ENCODE assay signal across 1 cellular context in the genomic region with DNA sequence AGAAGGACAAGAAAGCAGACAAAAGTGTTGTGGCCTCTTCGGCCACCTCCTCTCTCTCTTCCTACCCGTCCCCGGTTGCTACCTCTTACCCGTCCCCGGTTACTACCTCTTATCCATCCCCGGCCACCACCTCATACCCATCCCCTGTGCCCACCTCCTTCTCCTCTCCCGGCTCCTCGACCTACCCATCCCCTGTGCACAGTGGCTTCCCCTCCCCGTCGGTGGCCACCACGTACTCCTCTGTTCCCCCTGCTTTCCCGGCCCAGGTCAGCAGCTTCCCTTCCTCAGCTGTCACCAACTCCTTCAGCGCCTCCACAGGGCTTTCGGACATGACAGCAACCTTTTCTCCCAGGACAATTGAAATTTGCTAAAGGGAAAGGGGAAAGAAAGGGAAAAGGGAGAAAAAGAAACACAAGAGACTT.
A peak's percentile ranks its signal among the peaks of the same experiment; 100 is the strongest.
TF ChIP-seq lines count a peak whose summit lies in the region.

No MANE protein-coding gene starts in this region.

TF ChIP-seq in K562, 482 proteins besides CTCF, POLR2A, EP300 and RAD21 (continued from another document):
- TF ChIP-seq, protein P1, sequence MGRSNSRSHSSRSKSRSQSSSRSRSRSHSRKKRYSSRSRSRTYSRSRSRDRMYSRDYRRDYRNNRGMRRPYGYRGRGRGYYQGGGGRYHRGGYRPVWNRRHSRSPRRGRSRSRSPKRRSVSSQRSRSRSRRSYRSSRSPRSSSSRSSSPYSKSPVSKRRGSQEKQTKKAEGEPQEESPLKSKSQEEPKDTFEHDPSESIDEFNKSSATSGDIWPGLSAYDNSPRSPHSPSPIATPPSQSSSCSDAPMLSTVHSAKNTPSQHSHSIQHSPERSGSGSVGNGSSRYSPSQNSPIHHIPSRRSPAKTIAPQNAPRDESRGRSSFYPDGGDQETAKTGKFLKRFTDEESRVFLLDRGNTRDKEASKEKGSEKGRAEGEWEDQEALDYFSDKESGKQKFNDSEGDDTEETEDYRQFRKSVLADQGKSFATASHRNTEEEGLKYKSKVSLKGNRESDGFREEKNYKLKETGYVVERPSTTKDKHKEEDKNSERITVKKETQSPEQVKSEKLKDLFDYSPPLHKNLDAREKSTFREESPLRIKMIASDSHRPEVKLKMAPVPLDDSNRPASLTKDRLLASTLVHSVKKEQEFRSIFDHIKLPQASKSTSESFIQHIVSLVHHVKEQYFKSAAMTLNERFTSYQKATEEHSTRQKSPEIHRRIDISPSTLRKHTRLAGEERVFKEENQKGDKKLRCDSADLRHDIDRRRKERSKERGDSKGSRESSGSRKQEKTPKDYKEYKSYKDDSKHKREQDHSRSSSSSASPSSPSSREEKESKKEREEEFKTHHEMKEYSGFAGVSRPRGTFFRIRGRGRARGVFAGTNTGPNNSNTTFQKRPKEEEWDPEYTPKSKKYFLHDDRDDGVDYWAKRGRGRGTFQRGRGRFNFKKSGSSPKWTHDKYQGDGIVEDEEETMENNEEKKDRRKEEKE (IDR thresholded peaks at IDR 0.05; ENCODE audit: borderline replicate concordance in 1 of 2, control insufficient read depth in 1 of 2, low read depth in 2 of 2, low read length in 1 of 2): peak in 1 of 2 experiments; percentile 56; a peak in 1 of 4 replicates
- TF ChIP-seq MTA3 (IDR thresholded peaks at IDR 0.05; ENCODE audit: borderline replicate concordance) (0 out of 2 replicates have a peak, but pooled peaks have one; percentile 69), NCOA4 (IDR thresholded peaks at IDR 0.05; ENCODE audit: partially characterized antibody) (no peak), ILF3 (IDR thresholded peaks at IDR 0.05; ENCODE audit: borderline replicate concordance) (no peak), TEAD4 (IDR thresholded peaks at IDR 0.05; ENCODE audit: low read length) (peak; percentile 4), TEAD4 (CRISPR knock-in tag; IDR thresholded peaks at IDR 0.05; ENCODE audit: borderline replicate concordance) (no peak), ETV6 (IDR thresholded peaks at IDR 0.05; ENCODE audit: borderline replicate concordance in 1 of 2, low read depth in 2 of 2, low read length in 1 of 2) (peak in 1 of 2 experiments; percentile 7; a peak in 1 of 4 replicates), ETV6 (CRISPR knock-in tag; IDR thresholded peaks at IDR 0.05; ENCODE audit: borderline replicate concordance) (no peak), KDM5B (IDR thresholded peaks at IDR 0.05; ENCODE audit: insufficient replicate concordance, low read depth, low read length) (peak; percentile 27), KAT7 (CRISPR knock-in tag; IDR thresholded peaks at IDR 0.05; ENCODE audit: borderline replicate concordance) (peak; percentile 35; the same call in 1 of the 2 replicates), ARHGAP35 (IDR thresholded peaks at IDR 0.05; ENCODE audit: partially characterized antibody) (peak; percentile 65), SUPT5H (IDR thresholded peaks at IDR 0.05) (peak; percentile 99), ZNF436 (CRISPR knock-in tag; IDR thresholded peaks at IDR 0.05) (no peak), MEF2A (IDR thresholded peaks at IDR 0.05; ENCODE audit: control insufficient read depth, low read depth, low read length) (0 out of 2 replicates have a peak, but pooled peaks have one; percentile 1), LCOR (CRISPR knock-in tag; IDR thresholded peaks at IDR 0.05) (0 out of 2 replicates have a peak, but pooled peaks have one; percentile 6), ZSCAN32 (CRISPR knock-in tag; IDR thresholded peaks at IDR 0.05) (no peak), YY1 (IDR thresholded peaks at IDR 0.05; ENCODE audit: borderline replicate concordance in 1 of 3, control insufficient read depth in 1 of 3, extremely low read depth in 1 of 3, insufficient read depth in 3 of 3, insufficient read length in 1 of 3, insufficient replicate concordance in 2 of 3, low read depth in 1 of 3, low read length in 2 of 3) (peak in 2 of 3 experiments; percentile 12 to 61), LEF1 (IDR thresholded peaks at IDR 0.05) (peak; percentile 44; the same call in 1 of the 2 replicates), GABPB1 (CRISPR knock-in tag; IDR thresholded peaks at IDR 0.05) (peak; percentile 54), HDAC8 (tag; IDR thresholded peaks at IDR 0.05) (no peak), ZC3H4 (CRISPR knock-in tag; IDR thresholded peaks at IDR 0.05; ENCODE audit: borderline replicate concordance) (peak; percentile 20; the same call in 1 of the 2 replicates), FOXK1 (CRISPR knock-in tag; IDR thresholded peaks at IDR 0.05; ENCODE audit: borderline replicate concordance) (0 out of 2 replicates have a peak, but pooled peaks have one; percentile 11)
- TF ChIP-seq, protein P2, sequence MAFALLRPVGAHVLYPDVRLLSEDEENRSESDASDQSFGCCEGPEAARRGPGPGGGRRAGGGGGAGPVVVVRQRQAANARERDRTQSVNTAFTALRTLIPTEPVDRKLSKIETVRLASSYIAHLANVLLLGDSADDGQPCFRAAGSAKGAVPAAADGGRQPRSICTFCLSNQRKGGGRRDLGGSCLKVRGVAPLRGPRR (CRISPR knock-in tag; IDR thresholded peaks at IDR 0.05): no peak
- TF ChIP-seq, protein P3, sequence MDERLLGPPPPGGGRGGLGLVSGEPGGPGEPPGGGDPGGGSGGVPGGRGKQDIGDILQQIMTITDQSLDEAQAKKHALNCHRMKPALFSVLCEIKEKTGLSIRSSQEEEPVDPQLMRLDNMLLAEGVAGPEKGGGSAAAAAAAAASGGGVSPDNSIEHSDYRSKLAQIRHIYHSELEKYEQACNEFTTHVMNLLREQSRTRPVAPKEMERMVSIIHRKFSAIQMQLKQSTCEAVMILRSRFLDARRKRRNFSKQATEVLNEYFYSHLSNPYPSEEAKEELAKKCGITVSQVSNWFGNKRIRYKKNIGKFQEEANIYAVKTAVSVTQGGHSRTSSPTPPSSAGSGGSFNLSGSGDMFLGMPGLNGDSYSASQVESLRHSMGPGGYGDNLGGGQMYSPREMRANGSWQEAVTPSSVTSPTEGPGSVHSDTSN (CRISPR knock-in tag; IDR thresholded peaks at IDR 0.05; ENCODE audit: low read depth): no peak
- TF ChIP-seq, protein P3 (tag; conservative IDR thresholded peaks at IDR 0.05; ENCODE audit: low read depth): no peak
